1 cellular context compared by ENCODE assay signal in the genomic region with DNA sequence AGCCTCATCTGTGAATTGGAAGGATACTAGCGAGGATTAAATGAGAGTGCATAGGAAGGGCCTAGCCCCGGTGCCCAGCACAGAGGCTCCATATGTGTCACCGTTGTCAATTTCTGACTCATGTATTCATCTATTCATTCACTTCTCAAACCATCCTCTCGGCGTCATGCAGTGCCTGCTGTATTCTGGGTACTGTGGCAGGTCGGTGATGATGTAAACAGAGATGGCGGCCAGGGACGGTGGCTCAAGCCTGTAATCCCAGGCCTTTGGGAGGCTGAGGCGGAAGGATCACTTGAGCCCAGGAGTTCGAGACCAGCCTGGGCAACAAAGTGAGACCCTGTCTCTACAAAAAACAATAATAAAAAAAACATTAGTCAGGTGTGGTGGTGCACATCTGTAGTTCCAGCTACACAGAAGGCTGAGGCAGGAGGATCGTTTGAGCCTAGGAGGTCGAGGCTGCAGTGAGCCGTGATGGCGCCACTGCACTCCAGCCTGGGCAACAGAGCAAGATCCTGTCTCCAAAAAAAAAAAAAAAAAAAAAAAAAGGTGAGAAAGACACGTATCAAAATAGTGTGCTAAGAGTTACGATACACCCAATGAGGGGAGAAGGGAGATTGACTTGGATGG.
TF ChIP-seq lines count a peak whose summit lies in the region.

No MANE protein-coding gene starts in this region.

TF ChIP-seq in SK-N-SH, 30 proteins besides CTCF, POLR2A, EP300 and RAD21:
- TF ChIP-seq CHD2 (IDR thresholded peaks at IDR 0.05; ENCODE audit: low read length, partially characterized antibody), result no peak
- no peak for TF ChIP-seq POLR2AphosphoS5 (IDR thresholded peaks at IDR 0.05; ENCODE audit: low read depth, low read length)
- no peak for TF ChIP-seq JUND (IDR thresholded peaks at IDR 0.05)
- TF ChIP-seq, protein P1, sequence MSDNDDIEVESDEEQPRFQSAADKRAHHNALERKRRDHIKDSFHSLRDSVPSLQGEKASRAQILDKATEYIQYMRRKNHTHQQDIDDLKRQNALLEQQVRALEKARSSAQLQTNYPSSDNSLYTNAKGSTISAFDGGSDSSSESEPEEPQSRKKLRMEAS (IDR thresholded peaks at IDR 0.05; ENCODE audit: low read depth), result no peak
- TF ChIP-seq FOXJ3 (CRISPR knock-in tag; IDR thresholded peaks at IDR 0.05), result no peak
- TF ChIP-seq FOSL2 (IDR thresholded peaks at IDR 0.05; ENCODE audit: borderline replicate concordance, low read depth), result no peak
- no peak for TF ChIP-seq MXI1 (IDR thresholded peaks at IDR 0.05; ENCODE audit: low read depth, low read length)
- no peak for TF ChIP-seq FOXM1 (IDR thresholded peaks at IDR 0.05; ENCODE audit: low read depth)
- no peak for TF ChIP-seq SMC3 (IDR thresholded peaks at IDR 0.05; ENCODE audit: low read depth, low read length)
- TF ChIP-seq, protein P2, sequence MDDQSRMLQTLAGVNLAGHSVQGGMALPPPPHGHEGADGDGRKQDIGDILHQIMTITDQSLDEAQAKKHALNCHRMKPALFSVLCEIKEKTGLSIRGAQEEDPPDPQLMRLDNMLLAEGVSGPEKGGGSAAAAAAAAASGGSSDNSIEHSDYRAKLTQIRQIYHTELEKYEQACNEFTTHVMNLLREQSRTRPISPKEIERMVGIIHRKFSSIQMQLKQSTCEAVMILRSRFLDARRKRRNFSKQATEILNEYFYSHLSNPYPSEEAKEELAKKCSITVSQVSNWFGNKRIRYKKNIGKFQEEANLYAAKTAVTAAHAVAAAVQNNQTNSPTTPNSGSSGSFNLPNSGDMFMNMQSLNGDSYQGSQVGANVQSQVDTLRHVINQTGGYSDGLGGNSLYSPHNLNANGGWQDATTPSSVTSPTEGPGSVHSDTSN (IDR thresholded peaks at IDR 0.05), result no peak
- no peak for TF ChIP-seq NRF1 (IDR thresholded peaks at IDR 0.05; ENCODE audit: low read depth, low read length)
- no peak for TF ChIP-seq GABPA (IDR thresholded peaks at IDR 0.05; ENCODE audit: low read depth)
- TF ChIP-seq RXRA (IDR thresholded peaks at IDR 0.05; ENCODE audit: borderline replicate concordance, low read depth), result no peak
- no peak for TF ChIP-seq TAF1 (IDR thresholded peaks at IDR 0.05; ENCODE audit: borderline replicate concordance, low read depth, low read length)
- TF ChIP-seq, protein P3, sequence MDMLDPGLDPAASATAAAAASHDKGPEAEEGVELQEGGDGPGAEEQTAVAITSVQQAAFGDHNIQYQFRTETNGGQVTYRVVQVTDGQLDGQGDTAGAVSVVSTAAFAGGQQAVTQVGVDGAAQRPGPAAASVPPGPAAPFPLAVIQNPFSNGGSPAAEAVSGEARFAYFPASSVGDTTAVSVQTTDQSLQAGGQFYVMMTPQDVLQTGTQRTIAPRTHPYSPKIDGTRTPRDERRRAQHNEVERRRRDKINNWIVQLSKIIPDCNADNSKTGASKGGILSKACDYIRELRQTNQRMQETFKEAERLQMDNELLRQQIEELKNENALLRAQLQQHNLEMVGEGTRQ (IDR thresholded peaks at IDR 0.05; ENCODE audit: borderline replicate concordance, low read depth, low read length), result no peak
- TF ChIP-seq, protein P4, sequence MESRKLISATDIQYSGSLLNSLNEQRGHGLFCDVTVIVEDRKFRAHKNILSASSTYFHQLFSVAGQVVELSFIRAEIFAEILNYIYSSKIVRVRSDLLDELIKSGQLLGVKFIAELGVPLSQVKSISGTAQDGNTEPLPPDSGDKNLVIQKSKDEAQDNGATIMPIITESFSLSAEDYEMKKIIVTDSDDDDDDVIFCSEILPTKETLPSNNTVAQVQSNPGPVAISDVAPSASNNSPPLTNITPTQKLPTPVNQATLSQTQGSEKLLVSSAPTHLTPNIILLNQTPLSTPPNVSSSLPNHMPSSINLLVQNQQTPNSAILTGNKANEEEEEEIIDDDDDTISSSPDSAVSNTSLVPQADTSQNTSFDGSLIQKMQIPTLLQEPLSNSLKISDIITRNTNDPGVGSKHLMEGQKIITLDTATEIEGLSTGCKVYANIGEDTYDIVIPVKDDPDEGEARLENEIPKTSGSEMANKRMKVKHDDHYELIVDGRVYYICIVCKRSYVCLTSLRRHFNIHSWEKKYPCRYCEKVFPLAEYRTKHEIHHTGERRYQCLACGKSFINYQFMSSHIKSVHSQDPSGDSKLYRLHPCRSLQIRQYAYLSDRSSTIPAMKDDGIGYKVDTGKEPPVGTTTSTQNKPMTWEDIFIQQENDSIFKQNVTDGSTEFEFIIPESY (IDR thresholded peaks at IDR 0.05; ENCODE audit: borderline replicate concordance, low read depth), result no peak
- TF ChIP-seq TEAD4 (IDR thresholded peaks at IDR 0.05; ENCODE audit: borderline replicate concordance, insufficient read depth), result no peak
- TF ChIP-seq TCF12 (IDR thresholded peaks at IDR 0.05), result no peak
- TF ChIP-seq, protein P5, sequence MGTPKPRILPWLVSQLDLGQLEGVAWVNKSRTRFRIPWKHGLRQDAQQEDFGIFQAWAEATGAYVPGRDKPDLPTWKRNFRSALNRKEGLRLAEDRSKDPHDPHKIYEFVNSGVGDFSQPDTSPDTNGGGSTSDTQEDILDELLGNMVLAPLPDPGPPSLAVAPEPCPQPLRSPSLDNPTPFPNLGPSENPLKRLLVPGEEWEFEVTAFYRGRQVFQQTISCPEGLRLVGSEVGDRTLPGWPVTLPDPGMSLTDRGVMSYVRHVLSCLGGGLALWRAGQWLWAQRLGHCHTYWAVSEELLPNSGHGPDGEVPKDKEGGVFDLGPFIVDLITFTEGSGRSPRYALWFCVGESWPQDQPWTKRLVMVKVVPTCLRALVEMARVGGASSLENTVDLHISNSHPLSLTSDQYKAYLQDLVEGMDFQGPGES (IDR thresholded peaks at IDR 0.05; ENCODE audit: low read depth, low read length), result no peak
- TF ChIP-seq RCOR1 (IDR thresholded peaks at IDR 0.05; ENCODE audit: low read length), result no peak
